ENCODE assay signal across 27 cellular contexts in the genomic region with DNA sequence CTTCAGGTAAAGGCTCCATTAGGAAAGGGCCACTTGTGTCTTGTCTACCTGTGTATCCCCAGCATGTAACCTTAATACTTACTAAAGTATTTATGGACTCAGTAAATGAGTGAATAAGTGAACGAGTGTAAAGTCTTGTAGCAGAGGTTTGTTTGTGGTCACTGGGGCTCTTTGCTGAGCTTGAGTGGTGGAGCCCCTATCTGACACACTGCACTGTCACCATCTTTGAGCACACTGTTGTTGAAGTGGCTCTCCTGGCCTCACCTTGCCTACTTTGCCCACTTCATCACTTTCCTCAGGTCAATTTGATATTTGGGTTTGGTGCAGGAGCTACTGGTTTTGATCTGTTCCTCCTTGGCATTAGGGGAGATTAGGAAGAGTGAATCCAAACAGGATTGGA.
"Had no signal": no experiment of that assay in that cellular context is flagged by ENCODE, and none has a peak within 500 bp of the region (broad histone marks: within the 10 kb centered on the region; RNA-seq: fewer than 3 reads in every experiment).

No MANE protein-coding gene starts in this region.

- H3K9me3 ChIP-seq: left lung, lower lobe of right lung, ovary, right atrium auricular region, right lobe of liver, stomach, testis, thyroid gland, transverse colon, upper lobe of left lung had no signal

- H3K36me3 ChIP-seq: left lung, lower lobe of right lung, neural progenitor cell, ovary, right atrium auricular region, right lobe of liver, stomach, thyroid gland, transverse colon, upper lobe of left lung had no signal

- H3K27me3 Mint-ChIP-seq: naive thymus-derived CD8-positive, alpha-beta T cell had no signal

- H3K27ac ChIP-seq: lower lobe of right lung, neural progenitor cell, ovary, right atrium auricular region, right lobe of liver, stomach, testis, thyroid gland, transverse colon, upper lobe of left lung had no signal

- H3K4me3 Mint-ChIP-seq: immature natural killer cell; naive thymus-derived CD8-positive, alpha-beta T cell; nephron; neural progenitor cell; stimulated activated naive B cell treated with anti-CD40 and anti-IgM and Interleukin-4, amounts not matched to agents 10 μg/mL and 1 μg/mL and 100 μg/mL, for 72 hours had no signal

- H3K9me3 Mint-ChIP-seq: immature natural killer cell; neural progenitor cell; stimulated activated naive B cell treated with anti-CD40 and anti-IgM and Interleukin-4, amounts not matched to agents 10 μg/mL and 1 μg/mL and 100 μg/mL, for 72 hours had no signal

- H3K4me3 ChIP-seq: left lung, lower lobe of right lung, neural progenitor cell, ovary, right atrium auricular region, right lobe of liver, smooth muscle cell, stomach, testis, thyroid gland, transverse colon, upper lobe of left lung had no signal

- H3K4me1 ChIP-seq: lower lobe of right lung, right atrium auricular region, right lobe of liver, testis, thyroid gland, transverse colon, upper lobe of left lung had no signal

- DNase-seq: hypothalamus; immature natural killer cell; kidney; left colon; left lung; lower lobe of right lung; mammary epithelial cell; mesenchymal stem cell; naive thymus-derived CD8-positive, alpha-beta T cell; ovary; right lobe of liver; stimulated activated CD4-positive, alpha-beta T cell treated with anti-CD3 and anti-CD28 coated beads, Interleukin-1b, Interleukin-23, amount 100 ng/mL, for 48 hours; stimulated activated CD4-positive, alpha-beta T cell treated with anti-CD3 and anti-CD28 coated beads, Interleukin-2, amount 100 ng/mL, for 48 hours; stimulated activated CD4-positive, alpha-beta T cell treated with anti-CD3 and anti-CD28 coated beads, Interleukin-4, amount 100 ng/mL, for 4 hours; stimulated activated CD8-positive, alpha-beta memory T cell treated with anti-CD3 and anti-CD28 coated beads, Interleukin-4, amount 100 ng/mL, for 48 hours; stimulated activated naive B cell treated with anti-CD40 and anti-IgM and Interleukin-4, amounts not matched to agents 10 μg/mL and 1 μg/mL and 100 μg/mL, for 72 hours; stimulated activated naive CD8-positive, alpha-beta T cell treated with anti-CD3 and anti-CD28 coated beads, Interleukin-15, Interleukin-2, amounts not matched to agents 100 U/mL and 50 U/mL, for 24 hours; stomach; testis; thyroid gland; transverse colon; upper lobe of left lung had no signal

- ATAC-seq: left colon; left lung; lower lobe of right lung; naive thymus-derived CD8-positive, alpha-beta T cell; right lobe of liver; stimulated activated naive B cell treated with anti-CD40 and anti-IgM and Interleukin-4, amounts not matched to agents 10 μg/mL and 1 μg/mL and 100 μg/mL, for 72 hours; stimulated activated naive CD8-positive, alpha-beta T cell treated with anti-CD3 and anti-CD28 coated beads, Interleukin-15, Interleukin-2, amounts not matched to agents 100 U/mL and 50 U/mL, for 24 hours had no signal

- H3K36me3 Mint-ChIP-seq: immature natural killer cell; naive thymus-derived CD8-positive, alpha-beta T cell; neural progenitor cell; stimulated activated naive B cell treated with anti-CD40 and anti-IgM and Interleukin-4, amounts not matched to agents 10 μg/mL and 1 μg/mL and 100 μg/mL, for 72 hours had no signal

- H3K27ac Mint-ChIP-seq: immature natural killer cell; naive thymus-derived CD8-positive, alpha-beta T cell; nephron; neural progenitor cell; progenitor cell of endocrine pancreas; stimulated activated naive B cell treated with anti-CD40 and anti-IgM and Interleukin-4, amounts not matched to agents 10 μg/mL and 1 μg/mL and 100 μg/mL, for 72 hours had no signal

- H3K27me3 ChIP-seq: left lung, neural progenitor cell, ovary, right atrium auricular region, right lobe of liver, stomach, testis, thyroid gland, transverse colon, upper lobe of left lung had no signal
